Comparison of ENCODE assay signal across 27 cellular contexts in the genomic region with DNA sequence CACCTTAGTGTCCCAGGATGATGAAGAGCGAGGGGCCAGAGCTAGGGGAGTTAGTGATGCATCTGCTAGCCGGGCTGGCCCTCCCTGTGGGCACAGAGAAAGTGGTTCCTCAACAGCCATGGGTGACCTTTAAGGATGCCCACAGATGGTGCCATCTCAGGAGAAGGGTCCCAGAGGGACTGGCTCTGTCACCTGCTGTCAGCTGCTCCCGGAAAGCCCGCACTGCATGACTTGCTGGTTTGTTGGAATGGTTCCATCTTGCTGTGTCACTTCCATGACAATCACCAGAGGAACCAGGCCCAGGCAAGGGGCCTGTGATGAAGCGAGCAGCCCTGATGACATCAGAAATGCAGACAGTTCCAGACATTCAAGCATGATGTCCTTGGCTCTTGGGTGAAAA.
"Had no signal": no experiment of that assay in that cellular context is flagged by ENCODE, and none has a peak within 500 bp of the region (broad histone marks: within the 10 kb centered on the region; RNA-seq: fewer than 3 reads in every experiment).

No MANE protein-coding gene starts in this region.

- H3K4me3 ChIP-seq: cardiac muscle cell, SJCRH30 had no signal

- H3K36me3 ChIP-seq: brain microvascular endothelial cell, cardiac muscle cell, SJCRH30 had no signal

- H3K4me1 Mint-ChIP-seq: activated CD4-positive, alpha-beta T cell treated with anti-CD3 and anti-CD28 coated beads, Interleukin-2, amount 10 ng/mL, durations not matched to agents 7 days and 5 days; activated naive CD4-positive, alpha-beta T cell treated with anti-CD3 and anti-CD28 coated beads, Interleukin-2, amount 10 ng/mL, durations not matched to agents 7 days and 5 days; activated naive CD8-positive, alpha-beta T cell treated with anti-CD3 and anti-CD28 coated beads for 36 hours had no signal

- H3K9ac ChIP-seq: SK-N-SH had no signal

- DNase-seq: activated CD4-positive, alpha-beta memory T cell treated with anti-CD3 and anti-CD28 coated beads for 36 hours; activated CD4-positive, alpha-beta T cell treated with anti-CD3 and anti-CD28 coated beads, Interleukin-2, amount 10 ng/mL, durations not matched to agents 7 days and 5 days; activated CD4-positive, CD25-positive, alpha-beta regulatory T cell; activated CD8-positive, alpha-beta memory T cell treated with anti-CD3 and anti-CD28 coated beads, Interleukin-2, amount 50 U/mL, for 4 hours; activated gamma-delta T cell treated with Interleukin-2 at 50 U/mL for 16 hours; activated naive CD4-positive, alpha-beta T cell treated with anti-CD3 and anti-CD28 coated beads, Interleukin-2, amount 10 ng/mL, durations not matched to agents 7 days and 5 days; activated naive CD8-positive, alpha-beta T cell treated with anti-CD3 and anti-CD28 coated beads for 36 hours; activated T-cell treated with anti-CD3 and anti-CD28 coated beads, Interleukin-2, amount 50 U/mL, for 72 hours; brain microvascular endothelial cell; Kasumi-1; NCI-H1105 treated with DMSO at 0.1 percent for 48 hours; NCI-H1436 treated with DMSO at 0.1 percent for 48 hours; NCI-H187; NCI-H2081; NCI-H2227 treated with DMSO at 0.1 percent for 48 hours; NCI-H446 treated with DMSO at 0.1 percent for 48 hours; NCI-H524 treated with DMSO at 0.1 percent for 48 hours; NCI-H748 treated with DMSO at 0.1 percent for 48 hours; Right ventricle myocardium superior; RPMI8226; SJCRH30; SK-N-SH; T-helper 1 cell had no signal

- H3K4me2 ChIP-seq: SK-N-SH had no signal

- H3K4me1 ChIP-seq: SJCRH30 had no signal

- H3K4me3 Mint-ChIP-seq: activated CD4-positive, alpha-beta memory T cell treated with anti-CD3 and anti-CD28 coated beads for 36 hours; activated CD4-positive, alpha-beta T cell treated with anti-CD3 and anti-CD28 coated beads, Interleukin-2, amount 10 ng/mL, durations not matched to agents 7 days and 5 days; activated naive CD4-positive, alpha-beta T cell treated with anti-CD3 and anti-CD28 coated beads, Interleukin-2, amount 10 ng/mL, durations not matched to agents 7 days and 5 days; activated naive CD8-positive, alpha-beta T cell treated with anti-CD3 and anti-CD28 coated beads for 36 hours; activated T-cell treated with anti-CD3 and anti-CD28 coated beads, Interleukin-2, amount 50 U/mL, for 72 hours had no signal

- H3K9me3 ChIP-seq: SJCRH30, SK-N-SH had no signal

- H3K9me3 Mint-ChIP-seq: activated CD4-positive, alpha-beta memory T cell treated with anti-CD3 and anti-CD28 coated beads for 36 hours; activated CD4-positive, alpha-beta T cell treated with anti-CD3 and anti-CD28 coated beads, Interleukin-2, amount 10 ng/mL, durations not matched to agents 7 days and 5 days; activated naive CD4-positive, alpha-beta T cell treated with anti-CD3 and anti-CD28 coated beads, Interleukin-2, amount 10 ng/mL, durations not matched to agents 7 days and 5 days; activated naive CD8-positive, alpha-beta T cell treated with anti-CD3 and anti-CD28 coated beads for 36 hours; activated T-cell treated with anti-CD3 and anti-CD28 coated beads, Interleukin-2, amount 50 U/mL, for 72 hours; activated T-helper 2 cell treated with anti-CD3 and anti-CD28 coated beads, Interferon-gamma antibody, Interleukin-2, Interleukin-4, amounts not matched to agents 10 μg/mL and 5 μg/mL and 100 μg/mL, durations not matched to agents 14 hours and 24 hours and 36 hours had no signal

- H3K27me3 Mint-ChIP-seq: activated naive CD4-positive, alpha-beta T cell treated with anti-CD3 and anti-CD28 coated beads, Interleukin-2, amount 10 ng/mL, durations not matched to agents 7 days and 5 days had no signal

- H3K27ac Mint-ChIP-seq: activated CD4-positive, alpha-beta memory T cell treated with anti-CD3 and anti-CD28 coated beads for 36 hours; activated CD4-positive, alpha-beta T cell treated with anti-CD3 and anti-CD28 coated beads, Interleukin-2, amount 10 ng/mL, durations not matched to agents 7 days and 5 days; activated naive CD4-positive, alpha-beta T cell treated with anti-CD3 and anti-CD28 coated beads, Interleukin-2, amount 10 ng/mL, durations not matched to agents 7 days and 5 days; activated naive CD8-positive, alpha-beta T cell treated with anti-CD3 and anti-CD28 coated beads for 36 hours; activated T-cell treated with anti-CD3 and anti-CD28 coated beads, Interleukin-2, amount 50 U/mL, for 72 hours; activated T-helper 2 cell treated with anti-CD3 and anti-CD28 coated beads, Interferon-gamma antibody, Interleukin-2, Interleukin-4, amounts not matched to agents 10 μg/mL and 5 μg/mL and 100 μg/mL, durations not matched to agents 14 hours and 24 hours and 36 hours had no signal

- H3K27ac ChIP-seq: brain microvascular endothelial cell, cardiac muscle cell, SJCRH30, VCaP had no signal

- H3K27me3 ChIP-seq: brain microvascular endothelial cell, cardiac muscle cell had no signal

- ATAC-seq: activated T-cell treated with anti-CD3 and anti-CD28 coated beads, Interleukin-2, amount 50 U/mL, for 72 hours; Panc1 had no signal

- H3K36me3 Mint-ChIP-seq: activated CD4-positive, alpha-beta memory T cell treated with anti-CD3 and anti-CD28 coated beads for 36 hours; activated naive CD4-positive, alpha-beta T cell treated with anti-CD3 and anti-CD28 coated beads, Interleukin-2, amount 10 ng/mL, durations not matched to agents 7 days and 5 days; activated naive CD8-positive, alpha-beta T cell treated with anti-CD3 and anti-CD28 coated beads for 36 hours had no signal
